In genomic region chr5:139747583-139748504, GRCh38 we compare ENCODE assay signal across 1 cellular context.
TF ChIP-seq lines count a peak whose summit lies in the region.

No MANE protein-coding gene starts in this region.

TF ChIP-seq in H1, 55 proteins besides CTCF, POLR2A, EP300 and RAD21:
- TF ChIP-seq JUN (IDR thresholded peaks at IDR 0.05; ENCODE audit: low read depth, low read length) (no peak), POLR2AphosphoS5 (IDR thresholded peaks at IDR 0.05; ENCODE audit: low read depth, low read length) (no peak), EZH2 (IDR thresholded peaks at IDR 0.05; ENCODE audit: low read depth, low read length, severe bottlenecking) (peak; percentile 83), USF2 (IDR thresholded peaks at IDR 0.05; ENCODE audit: low read length) (no peak), MAX (IDR thresholded peaks at IDR 0.05) (peak; percentile 71), E2F6 (IDR thresholded peaks at IDR 0.05) (peak; percentile 64), CREB1 (IDR thresholded peaks at IDR 0.05) (peak; percentile 72), NRF1 (IDR thresholded peaks at IDR 0.05; ENCODE audit: low read depth, low read length) (no peak), KDM4A (IDR thresholded peaks at IDR 0.05; ENCODE audit: low read depth, low read length, severe bottlenecking) (peak; percentile 59), SRF (IDR thresholded peaks at IDR 0.05; ENCODE audit: low read depth, low read length) (no peak), SAP30 (IDR thresholded peaks at IDR 0.05; ENCODE audit: insufficient read depth, insufficient replicate concordance, low read length) (no peak), SIN3A (conservative IDR thresholded peaks at IDR 0.05 in 1 of 2, IDR thresholded peaks at IDR 0.05 in 1 of 2; ENCODE audit: low read depth in 1 of 2, low read length in 2 of 2) (no peak), HDAC6 (IDR thresholded peaks at IDR 0.05; ENCODE audit: low read depth, low read length) (no peak), SUZ12 (IDR thresholded peaks at IDR 0.05; ENCODE audit: low read length) (peak; percentile 72), ASH2L (IDR thresholded peaks at IDR 0.05; ENCODE audit: low read length) (no peak), EGR1 (IDR thresholded peaks at IDR 0.05; ENCODE audit: borderline replicate concordance, low read depth, low read length) (peak; percentile 80; the same call in 1 of the 2 replicates)
